In genomic region chr14:77024171-77024627, GRCh38 we compare ENCODE assay signal across 8 cellular contexts. TPM values are rescaled to one million over a fixed set of nuclear protein-coding genes. Genes with fewer than 3 reads are reported as not detected.
DNase-seq lines count a peak whose midpoint lies in the region; ATAC-seq, FAIRE-seq and TF ChIP-seq lines count a peak whose summit lies in the region.

No MANE protein-coding gene starts in this region.

- H3K9me1 ChIP-seq in endothelial cell of umbilical vein (replicated peaks; ENCODE audit: control insufficient read depth, extremely low read depth, insufficient read depth, low read length), result no peaks in the 10 kb centered on the region

- FAIRE-seq in endothelial cell of umbilical vein (lab: Jason Lieb, UNC), result peak; percentile 55

- H3K4me3 Mint-ChIP-seq in activated CD8-positive, alpha-beta T cell treated with anti-CD3 and anti-CD28 coated beads, Interleukin-2, amount 10 ng/mL, durations not matched to agents 7 days and 5 days, result peak overlapping the region; percentile 54
- H3K4me3 Mint-ChIP-seq in naive thymus-derived CD8-positive, alpha-beta T cell, result peak overlapping the region; percentile 63 to 86 (median 72)

- H3F3A ChIP-seq in MM.1S (ENCODE audit: insufficient read depth, low read length), result peaks cover 45% of the 10 kb centered on the region

- H2AFZ ChIP-seq in MM.1S (ENCODE audit: low read length) (no peak overlapping the region), endothelial cell of umbilical vein (ENCODE audit: low read depth, low read length) (no peak overlapping the region)

- H3K4me1 Mint-ChIP-seq in activated CD8-positive, alpha-beta T cell treated with anti-CD3 and anti-CD28 coated beads, Interleukin-2, amount 10 ng/mL, durations not matched to agents 7 days and 5 days (ENCODE audit: low read depth), result peaks cover 50% of the 10 kb centered on the region
- peaks cover 18 to 46% (median 44%) of the 10 kb centered on the region in 4 donors for H3K4me1 Mint-ChIP-seq in naive thymus-derived CD8-positive, alpha-beta T cell

- no peaks in the 10 kb centered on the region for H3K27me3 ChIP-seq in AG04450 (ENCODE audit: control insufficient read depth, insufficient read depth, low read length)
- no peaks in the 10 kb centered on the region for H3K27me3 ChIP-seq in MM.1S (replicated peaks; ENCODE audit: insufficient read depth, low read length)
- H3K27me3 ChIP-seq in endothelial cell of umbilical vein (ENCODE audit: control insufficient read depth in 2 of 2, insufficient read depth in 2 of 2, low read length in 2 of 2), result no peaks in the 10 kb centered on the region
- H3K27me3 ChIP-seq in thyroid gland, result no peaks in the 10 kb centered on the region

- H3K4me1 ChIP-seq in MM.1S (ENCODE audit: low read length), result peaks cover 29% of the 10 kb centered on the region
- peaks cover 33% of the 10 kb centered on the region for H3K4me1 ChIP-seq in endothelial cell of umbilical vein (ENCODE audit: control insufficient read depth, extremely low read depth, insufficient read depth, low read length)
- H3K4me1 ChIP-seq in thyroid gland, result peaks cover 36% of the 10 kb centered on the region in 2 donors

- no peaks in the 10 kb centered on the region for H3K9me3 Mint-ChIP-seq in activated CD8-positive, alpha-beta T cell treated with anti-CD3 and anti-CD28 coated beads, Interleukin-2, amount 10 ng/mL, durations not matched to agents 7 days and 5 days (ENCODE audit: insufficient read depth)
- H3K9me3 Mint-ChIP-seq in naive thymus-derived CD8-positive, alpha-beta T cell, result no peaks in the 10 kb centered on the region

- WGBS in thyroid gland, 2 donors, result 36 to 42% methylated on average over 14 of the region's 14 CpGs

- peaks cover 43% of the 10 kb centered on the region for H3K36me3 Mint-ChIP-seq in activated CD8-positive, alpha-beta T cell treated with anti-CD3 and anti-CD28 coated beads, Interleukin-2, amount 10 ng/mL, durations not matched to agents 7 days and 5 days (ENCODE audit: low read depth)
- peaks cover 6 to 22% (median 8%) of the 10 kb centered on the region in 3 donors for H3K36me3 Mint-ChIP-seq in naive thymus-derived CD8-positive, alpha-beta T cell

- CTCF ChIA-PET in AG04450 (lab: Charles Lee), result interaction anchor here (0.6 to 12.2 kb wide), 11 partner anchors 18 to 148 kb away, joined by 3 to 156 read pairs (median 5); no protein-coding TSS in a partner anchor
- CTCF ChIA-PET in activated CD8-positive, alpha-beta T cell treated with anti-CD3 and anti-CD28 coated beads, Interleukin-2, amount 10 ng/mL, durations not matched to agents 7 days and 5 days (lab: Charles Lee), result interaction anchor here (0.9 to 4.9 kb wide), 10 partner anchors 12 to 112 kb away, joined by 3 to 29 read pairs (median 4); no protein-coding TSS in a partner anchor
- CTCF ChIA-PET in endothelial cell of umbilical vein (lab: Charles Lee), result interaction anchor here (0.8 to 7.7 kb wide), 15 partner anchors 17 to 148 kb away, joined by 3 to 51 read pairs (median 3); no protein-coding TSS in a partner anchor

- TF ChIP-seq POLR2A in endothelial cell of umbilical vein (IDR thresholded peaks at IDR 0.05; ENCODE audit: low read depth, low read length) (no peak), thyroid gland (IDR thresholded peaks at IDR 0.05) (no peak)

- intact Hi-C loops in endothelial cell of umbilical vein (cut with micrococcal nuclease), result no loop called here
- intact Hi-C loops in thyroid gland (cut with DNase I), result no loop called here

- dilution Hi-C loops in endothelial cell of umbilical vein (cut with MboI; ENCODE audit: extremely low pct_ligation_motif_present, low sequenced_read_pairs), result no loop called here

- H3K79me2 ChIP-seq in MM.1S (ENCODE audit: low read length) (peaks cover 32% of the 10 kb centered on the region), endothelial cell of umbilical vein (ENCODE audit: control insufficient read depth, insufficient read depth, low read length) (peaks cover 38% of the 10 kb centered on the region)

- POLR2A ChIA-PET in AG04450 (lab: Yijun Ruan, JAX), result interaction anchor here (0.6 to 3.1 kb wide), 6 partner anchors 10 to 225 kb away, joined by 3 to 20 read pairs (median 8); no protein-coding TSS in a partner anchor
- POLR2A ChIA-PET in activated CD8-positive, alpha-beta T cell treated with anti-CD3 and anti-CD28 coated beads, Interleukin-2, amount 10 ng/mL, durations not matched to agents 7 days and 5 days (lab: Charles Lee), result interaction anchor here (0.8 to 2.3 kb wide), 5 partner anchors 11 to 68 kb away, joined by 3 to 8 read pairs (median 5); no protein-coding TSS in a partner anchor
- POLR2A ChIA-PET in endothelial cell of umbilical vein (lab: Charles Lee), result interaction anchor here (1.2 kb wide), 1 partner anchor 105 kb away, joined by 4 read pairs; no protein-coding TSS in a partner anchor
- POLR2A ChIA-PET in naive thymus-derived CD8-positive, alpha-beta T cell (lab: Charles Lee), result interaction anchor here (0.8 to 12.3 kb wide), 9 partner anchors 9 to 98 kb away, joined by 3 to 309 read pairs (median 5); no protein-coding TSS in a partner anchor

- no TSS peak for BruUV-seq in endothelial cell of umbilical vein (replicated peaks; lab: Mats Ljungman, UMichigan)

- ATAC-seq in activated CD8-positive, alpha-beta T cell treated with anti-CD3 and anti-CD28 coated beads, Interleukin-2, amount 10 ng/mL, durations not matched to agents 7 days and 5 days, result no peak
- no peak for ATAC-seq in naive thymus-derived CD8-positive, alpha-beta T cell
- ATAC-seq in HG03280 (IDR thresholded peaks at IDR 0.05; ENCODE audit: unreplicated experiment) (no peak), GM19397 (IDR thresholded peaks at IDR 0.05; ENCODE audit: unreplicated experiment) (no peak)

- TF ChIP-seq CTCF in AG04450 (IDR thresholded peaks at IDR 0.05; ENCODE audit: low read depth, low read length) (no peak), MM.1S (IDR thresholded peaks at IDR 0.05; ENCODE audit: low read length) (no peak), endothelial cell of umbilical vein (IDR thresholded peaks at IDR 0.05; ENCODE audit: extremely low read depth in 1 of 2, insufficient read depth in 1 of 2, low read depth in 1 of 2, low read length in 2 of 2) (no peak), thyroid gland (IDR thresholded peaks at IDR 0.05) (peak in 1 of 6 experiments; percentile 8)

- peak overlapping the region; percentile 50 for H3K27ac Mint-ChIP-seq in activated CD8-positive, alpha-beta T cell treated with anti-CD3 and anti-CD28 coated beads, Interleukin-2, amount 10 ng/mL, durations not matched to agents 7 days and 5 days
- peak overlapping the region in 9 of 10 donors; percentile 29 to 77 (median 70) for H3K27ac Mint-ChIP-seq in naive thymus-derived CD8-positive, alpha-beta T cell

- DNase-seq in AG04450 (ENCODE audit: low read depth, low spot score) (no peak), MM.1S (peak; percentile 95), endothelial cell of umbilical vein (ENCODE audit: low read depth, low spot score) (no peak), thyroid gland (peak; percentile 63 to 73)
- peak; percentile 72 for DNase-seq in activated CD8-positive, alpha-beta T cell treated with anti-CD3 and anti-CD28 coated beads, Interleukin-2, amount 10 ng/mL, durations not matched to agents 7 days and 5 days
- peak in 5 of 10 donors; percentile 26 to 53 (median 34) for DNase-seq in naive thymus-derived CD8-positive, alpha-beta T cell

- H3K27ac ChIP-seq in AG04450 (ENCODE audit: low read depth, low read length) (peak overlapping the region; percentile 52), MM.1S (ENCODE audit: low read length) (peak overlapping the region; percentile 99), endothelial cell of umbilical vein (ENCODE audit: insufficient read depth, low read depth, low read length) (no peak overlapping the region), thyroid gland (peak overlapping the region; percentile 100)

- peak overlapping the region; percentile 94 for H3K4me3 ChIP-seq in AG04450 (ENCODE audit: low read depth, low read length)
- peak overlapping the region; percentile 44; the same call in 1 of the 2 replicates for H3K4me3 ChIP-seq in MM.1S (ENCODE audit: low read length)
- peak overlapping the region in 1 of 3 experiments; percentile 36 for H3K4me3 ChIP-seq in endothelial cell of umbilical vein (replicated peaks in 1 of 3; ENCODE audit: insufficient read depth in 1 of 3, low read depth in 1 of 3, low read length in 3 of 3)
- H3K4me3 ChIP-seq in thyroid gland (replicated peaks in 1 of 3), result peak overlapping the region in 1 of 3 donors; percentile 18

- H3K9ac ChIP-seq in MM.1S (ENCODE audit: low read length), result peak overlapping the region; percentile 83
- no peak overlapping the region for H3K9ac ChIP-seq in endothelial cell of umbilical vein (replicated peaks; ENCODE audit: extremely low read depth, insufficient read depth, low read length)

- H3K27me3 Mint-ChIP-seq in activated CD8-positive, alpha-beta T cell treated with anti-CD3 and anti-CD28 coated beads, Interleukin-2, amount 10 ng/mL, durations not matched to agents 7 days and 5 days (ENCODE audit: low read depth), result no peaks in the 10 kb centered on the region
- peaks cover 0 to 3% (median 0%) of the 10 kb centered on the region in 5 donors for H3K27me3 Mint-ChIP-seq in naive thymus-derived CD8-positive, alpha-beta T cell

- H4K20me1 ChIP-seq in MM.1S (ENCODE audit: insufficient read depth, low read length), result no peaks in the 10 kb centered on the region
- H4K20me1 ChIP-seq in endothelial cell of umbilical vein (replicated peaks; ENCODE audit: control insufficient read depth, extremely low read depth, insufficient read depth, low read length), result no peaks in the 10 kb centered on the region

- peaks cover 2% of the 10 kb centered on the region; the same call in 1 of the 2 replicates for H3K9me3 ChIP-seq in AG04450 (ENCODE audit: control insufficient read depth, insufficient read depth, low read length)
- H3K9me3 ChIP-seq in MM.1S (replicated peaks; ENCODE audit: insufficient read depth, low read length), result no peaks in the 10 kb centered on the region
- H3K9me3 ChIP-seq in endothelial cell of umbilical vein (replicated peaks; ENCODE audit: control insufficient read depth, insufficient read depth, low read length), result no peaks in the 10 kb centered on the region
- no peaks in the 10 kb centered on the region for H3K9me3 ChIP-seq in thyroid gland

- H3K9me2 ChIP-seq in MM.1S (replicated peaks; ENCODE audit: insufficient read depth, low read length), result no peaks in the 10 kb centered on the region

- H3K4me2 ChIP-seq in MM.1S (ENCODE audit: low read depth, low read length), result peak overlapping the region; percentile 91
- peak overlapping the region; percentile 92 for H3K4me2 ChIP-seq in endothelial cell of umbilical vein (ENCODE audit: insufficient read depth, low read length)

- H3K36me3 ChIP-seq in MM.1S (replicated peaks; ENCODE audit: insufficient read depth, low read length) (0 out of 2 replicates have a peak, but pooled peaks cover 4% of the 10 kb centered on the region), endothelial cell of umbilical vein (ENCODE audit: control insufficient read depth in 2 of 2, extremely low read depth in 1 of 2, insufficient read depth in 2 of 2, low read length in 2 of 2) (no peaks in the 10 kb centered on the region), thyroid gland (peaks cover 15 to 16% of the 10 kb centered on the region in 2 donors)

RNA-seq across cellular contexts. Expression of gene IRF2BPL, which starts 4.3 kb away (rescaled TPM):
- polyA plus RNA-seq in AG04450 (2011; rRNA removed), result 17.1 and 21.8 TPM in 2 replicates
- 19.4 and 19.6 TPM in 2 replicates for polyA minus RNA-seq in AG04450 (2011; rRNA and poly(A)+ RNA removed)
- 10 to 100 TPM; 34.5 to 35.6 TPM for total RNA-seq in activated CD8-positive, alpha-beta T cell treated with anti-CD3 and anti-CD28 coated beads, Interleukin-2, amount 10 ng/mL, durations not matched to agents 7 days and 5 days
- total RNA-seq in endothelial cell of umbilical vein, result 23.1 and 23.3 TPM in 2 replicates
- 9.3 and 11.8 TPM in 2 replicates for polyA plus RNA-seq in endothelial cell of umbilical vein
- polyA plus RNA-seq in endothelial cell of umbilical vein (2011; cell fraction: cytosol; rRNA removed), result 5.0 and 8.9 TPM in 2 replicates
- polyA plus RNA-seq in endothelial cell of umbilical vein (2011; cell fraction: nucleus; rRNA removed), result 8.3 and 11.8 TPM in 2 replicates
- 9.8 and 13.7 TPM in 2 replicates for polyA plus RNA-seq in endothelial cell of umbilical vein (2012)
- polyA minus RNA-seq in endothelial cell of umbilical vein, result 6.5 and 8.8 TPM in 2 replicates
- polyA minus RNA-seq in endothelial cell of umbilical vein (2011; cell fraction: cytosol; rRNA and poly(A)+ RNA removed), result 14.1 TPM
- 4.9 and 14.9 TPM in 2 replicates for polyA minus RNA-seq in endothelial cell of umbilical vein (2011; cell fraction: nucleus; rRNA and poly(A)+ RNA removed)
- total RNA-seq in naive thymus-derived CD8-positive, alpha-beta T cell, result 10 to 100 TPM; 24.6 to 26.5 TPM
- polyA plus RNA-seq in naive thymus-derived CD8-positive, alpha-beta T cell, result 1 to 10 TPM; 1.9 to 3.3 (median 3.2) TPM
- total RNA-seq in thyroid gland, result 100 to 1,000 TPM in 1 of 4 donors, 10 to 100 TPM in 3; 43.9 to 103 (median 78.4) TPM

Comparison
In these comparisons a context has a peak if more than half of its experiments do, and no peak if none do; other contexts are left out.
1. DNase-seq: peak in MM.1S (single experiment), activated CD8-positive, alpha-beta T cell treated with anti-CD3 and anti-CD28 coated beads, Interleukin-2, amount 10 ng/mL, durations not matched to agents 7 days and 5 days (single experiment) and thyroid gland (2 of 2); none in AG04450 (single experiment) and endothelial cell of umbilical vein (single experiment).